8 cellular contexts compared by ENCODE assay signal in genomic region chr12:85575115-85576096, GRCh38.
DNase-seq lines count a peak whose midpoint lies in the region; ATAC-seq and TF ChIP-seq lines count a peak whose summit lies in the region.

No MANE protein-coding gene starts in this region.

- TF ChIP-seq CTCF in OCI-LY3 (IDR thresholded peaks at IDR 0.05; ENCODE audit: low read depth, low read length) (peak; percentile 77), coronary artery (IDR thresholded peaks at IDR 0.05) (peak; percentile 42), right lobe of liver (IDR thresholded peaks at IDR 0.05) (peak; percentile 56 to 77 (median 66))

- H4K20me1 ChIP-seq in OCI-LY3 (ENCODE audit: insufficient read depth, low read length) = no peaks in the 10 kb centered on the region

- H3K4me1 ChIP-seq in OCI-LY3 (ENCODE audit: low read length) (no peaks in the 10 kb centered on the region), right lobe of liver (no peaks in the 10 kb centered on the region)

- H3K27ac ChIP-seq in OCI-LY3 (ENCODE audit: low read length) (no peak overlapping the region), coronary artery (no peak overlapping the region), right lobe of liver (no peak overlapping the region)

- no peaks in the 10 kb centered on the region for H3K27me3 ChIP-seq in OCI-LY3 (ENCODE audit: low read depth, low read length)
- no peaks in the 10 kb centered on the region for H3K27me3 ChIP-seq in right lobe of liver

- H3K79me2 ChIP-seq in OCI-LY3 (ENCODE audit: low read length) = no peaks in the 10 kb centered on the region

- H3K36me3 ChIP-seq in OCI-LY3 (replicated peaks; ENCODE audit: low read depth, low read length) = no peaks in the 10 kb centered on the region
- H3K36me3 ChIP-seq in right lobe of liver = no peaks in the 10 kb centered on the region

- H3K4me3 ChIP-seq in OCI-LY3 (ENCODE audit: low read length) (no peak overlapping the region), coronary artery (no peak overlapping the region), right lobe of liver (no peak overlapping the region)

- H3K9me3 ChIP-seq in OCI-LY3 (ENCODE audit: insufficient read depth, low read length) = no peaks in the 10 kb centered on the region
- no peaks in the 10 kb centered on the region for H3K9me3 ChIP-seq in right lobe of liver

- DNase-seq in Right ventricle myocardium inferior (ENCODE audit: missing footprints) (no peak), cardiac septum (ENCODE audit: low spot score) (no peak), H4 (ENCODE audit: low spot score) (peak; percentile 54), HuH-7.5 (ENCODE audit: low spot score) (peak; percentile 27), coronary artery (ENCODE audit: low spot score) (no peak), right lobe of liver (peak in 1 of 3 donors; percentile 52), T-helper 9 cell (no peak)

- H2AFZ ChIP-seq in OCI-LY3 (ENCODE audit: low read depth, low read length) = no peak overlapping the region

- peak; percentile 65 for ATAC-seq in Right ventricle myocardium inferior
- ATAC-seq in right lobe of liver = peak; percentile 84 to 93 (median 92)

- no peak for TF ChIP-seq POLR2A in right lobe of liver (IDR thresholded peaks at IDR 0.05)

- WGBS in right lobe of liver (ENCODE audit: insufficient coverage, low coverage, low lambda C conversion rate, missing lambda C conversion rate) = 44% methylated on average over 7 of the region's 7 CpGs

- H3K9ac ChIP-seq in OCI-LY3 (ENCODE audit: low read length) = no peak overlapping the region

- H3K4me2 ChIP-seq in OCI-LY3 (ENCODE audit: low read length) = no peak overlapping the region

- intact Hi-C loops in Right ventricle myocardium inferior (cut with DNase I) = loop anchor here (1.0 to 10.0 kb wide), 2 partner anchors 91 to 291 kb away; no protein-coding TSS in a partner anchor
- intact Hi-C loops in cardiac septum (cut with DNase I) = loop anchor here (2.0 to 10.0 kb wide), 2 partner anchors 149 to 291 kb away; no protein-coding TSS in a partner anchor
- intact Hi-C loops in right lobe of liver (cut with DNase I) = no loop called here

Comparison
In these comparisons a context has a peak if more than half of its experiments do, and no peak if none do; other contexts are left out.
1. DNase-seq: peak in H4 (single experiment) and HuH-7.5 (single experiment); none in Right ventricle myocardium inferior (single experiment), cardiac septum (single experiment), coronary artery (single experiment) and T-helper 9 cell (single experiment).
2. intact Hi-C loops: an anchor here in Right ventricle myocardium inferior (1.0 to 10.0 kb wide) and cardiac septum (2.0 to 10.0 kb wide); none called in right lobe of liver.
3. Peak in every context shown above with its lines, with median percentiles within 50 percentile points of each other: CTCF ChIP-seq.